Comparison of ENCODE assay signal across 12 cellular contexts in the genomic region with DNA sequence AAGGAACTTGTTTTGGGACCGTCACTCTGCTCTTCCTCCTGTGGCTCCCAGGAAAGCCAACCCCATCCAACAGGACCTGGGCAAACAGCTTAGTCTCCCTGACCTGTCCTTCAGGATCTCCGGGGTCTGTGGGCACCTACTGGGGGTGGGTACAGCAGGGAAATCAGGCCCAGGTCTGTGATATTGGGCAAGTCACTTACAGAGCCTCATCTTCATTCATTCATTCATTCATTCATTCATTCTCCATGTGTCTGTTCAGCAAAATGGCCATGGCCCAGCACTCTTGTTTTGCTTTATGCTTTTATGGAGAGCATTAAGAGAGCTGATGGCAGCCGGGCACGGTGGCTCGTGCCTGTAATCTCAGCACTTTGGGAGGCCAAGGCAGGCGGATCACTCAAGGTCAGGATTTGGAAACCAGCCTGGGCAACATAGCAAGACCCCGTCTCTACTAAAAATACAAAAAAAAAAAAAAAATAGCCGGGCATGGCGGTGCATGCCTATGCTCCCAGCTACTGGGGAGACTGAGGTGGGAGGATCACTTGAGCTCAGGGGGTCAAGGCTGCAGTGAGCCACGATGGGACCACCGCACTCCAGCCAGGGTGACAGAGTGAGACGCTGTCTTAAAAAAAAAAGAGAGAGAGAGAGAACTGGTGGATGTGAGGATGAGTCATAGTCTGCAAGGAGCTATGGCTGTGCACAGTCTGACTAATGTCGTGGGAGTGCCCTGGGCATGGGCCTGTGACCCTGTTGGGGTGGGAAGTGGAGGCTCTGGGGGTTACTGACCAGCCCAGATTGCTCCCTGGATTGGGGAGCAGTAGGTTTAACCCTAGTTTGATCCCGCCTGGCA. TPM values are rescaled to one million over a fixed set of nuclear protein-coding genes. Genes with fewer than 3 reads are reported as not detected.
DNase-seq lines count a peak whose midpoint lies in the region; ATAC-seq and TF ChIP-seq lines count a peak whose summit lies in the region.
"Had no signal": no experiment of that assay in that cellular context is flagged by ENCODE, and none has a peak within 500 bp of the region (broad histone marks: within the 10 kb centered on the region; RNA-seq: fewer than 3 reads in every experiment).

No MANE protein-coding gene starts in this region.

- H3F3A ChIP-seq in PC-3 (ENCODE audit: low read length, unreplicated experiment): no peaks in the 10 kb centered on the region

- POLR2A ChIA-PET in PC-3 (lab: Charles Lee; ENCODE audit: unreplicated experiment): interaction anchor here (0.6 kb wide), 1 partner anchor 17 kb away, joined by 5 read pairs; no protein-coding TSS in a partner anchor

- H3K4me2 ChIP-seq in PC-3 (ENCODE audit: low read length): peak overlapping the region; percentile 66
- H3K4me2 ChIP-seq: BLaER1 had no signal

- DNase-seq in activated CD8-positive, alpha-beta memory T cell treated with anti-CD3 and anti-CD28 coated beads, Interleukin-2, amount 10 ng/mL, durations not matched to agents 7 days and 5 days: no peak
- no peak for DNase-seq in activated CD8-positive, alpha-beta memory T cell treated with anti-CD3 and anti-CD28 coated beads, Interleukin-2, amount 50 U/mL, for 4 hours
- DNase-seq in PC-3 (peak; percentile 78), epithelial cell of prostate (ENCODE audit: low read depth, low spot score) (peak; percentile 57), mesothelial cell of epicardium (ENCODE audit: low spot score in 2 of 2, unreplicated experiment in 2 of 2) (no peak)
- DNase-seq: heart left ventricle, NCI-H187 treated with DMSO at 0.1 percent for 48 hours had no signal

- no peak overlapping the region for H3K27ac Mint-ChIP-seq in activated CD8-positive, alpha-beta memory T cell treated with anti-CD3 and anti-CD28 coated beads, Interleukin-2, amount 10 ng/mL, durations not matched to agents 7 days and 5 days
- no peak overlapping the region for H3K27ac Mint-ChIP-seq in stimulated activated memory B cell treated with anti-CD40 and anti-IgM and Interleukin-4, amounts not matched to agents 10 μg/mL and 1 μg/mL and 100 μg/mL, for 72 hours
- no peak overlapping the region for H3K27ac Mint-ChIP-seq in mesothelial cell of epicardium

- no peak for TF ChIP-seq CTCF in PC-3 (conservative IDR thresholded peaks at IDR 0.05; ENCODE audit: low read depth, low read length)
- no peak for TF ChIP-seq CTCF in mesothelial cell of epicardium (IDR thresholded peaks at IDR 0.05; ENCODE audit: unreplicated experiment)

- no peaks in the 10 kb centered on the region for H3K9me3 Mint-ChIP-seq in activated CD8-positive, alpha-beta memory T cell treated with anti-CD3 and anti-CD28 coated beads, Interleukin-2, amount 10 ng/mL, durations not matched to agents 7 days and 5 days (ENCODE audit: low read depth)
- H3K9me3 Mint-ChIP-seq in stimulated activated memory B cell treated with anti-CD40 and anti-IgM and Interleukin-4, amounts not matched to agents 10 μg/mL and 1 μg/mL and 100 μg/mL, for 72 hours: no peaks in the 10 kb centered on the region
- no peaks in the 10 kb centered on the region for H3K9me3 Mint-ChIP-seq in mesothelial cell of epicardium
- H3K9me3 Mint-ChIP-seq: neural crest cell had no signal

- peak overlapping the region; percentile 78 for H3K27ac ChIP-seq in PC-3 (ENCODE audit: low read length)
- no peak overlapping the region for H3K27ac ChIP-seq in epithelial cell of prostate
- H3K27ac ChIP-seq: BLaER1, heart left ventricle had no signal

- H2AFZ ChIP-seq in PC-3 (ENCODE audit: low read length): no peak overlapping the region

- H3K9me3 ChIP-seq in PC-3 (ENCODE audit: low read length): no peaks in the 10 kb centered on the region
- H3K9me3 ChIP-seq: heart left ventricle had no signal

- no peaks in the 10 kb centered on the region for H4K20me1 ChIP-seq in PC-3 (ENCODE audit: low read length)

- CTCF ChIA-PET in activated CD8-positive, alpha-beta memory T cell treated with anti-CD3 and anti-CD28 coated beads, Interleukin-2, amount 10 ng/mL, durations not matched to agents 7 days and 5 days (lab: Charles Lee): interaction anchor here (0.6 kb wide), 1 partner anchor 64 kb away, joined by 4 read pairs; no protein-coding TSS in a partner anchor
- CTCF ChIA-PET in PC-3 (lab: Charles Lee): interaction anchor here (0.6 to 0.7 kb wide), 2 partner anchors 57 to 71 kb away, joined by 3 to 4 read pairs; no protein-coding TSS in a partner anchor

- BruUV-seq in PC-3 (replicated peaks; lab: Mats Ljungman, UMichigan): no TSS peak

- H3K79me2 ChIP-seq in PC-3 (ENCODE audit: low read length): no peaks in the 10 kb centered on the region

- H3K9me2 ChIP-seq in PC-3 (replicated peaks; ENCODE audit: low read length): no peaks in the 10 kb centered on the region

- ATAC-seq in activated CD8-positive, alpha-beta memory T cell treated with anti-CD3 and anti-CD28 coated beads, Interleukin-2, amount 10 ng/mL, durations not matched to agents 7 days and 5 days: peak; percentile 39
- peak; percentile 98 for ATAC-seq in PC-3
- ATAC-seq in stimulated activated memory B cell treated with anti-CD40 and anti-IgM and Interleukin-4, amounts not matched to agents 10 μg/mL and 1 μg/mL and 100 μg/mL, for 72 hours: peak; percentile 63
- ATAC-seq in HG02840 (IDR thresholded peaks at IDR 0.05; ENCODE audit: low FRiP score, unreplicated experiment): no peak
- ATAC-seq in GM19035 (IDR thresholded peaks at IDR 0.05; ENCODE audit: unreplicated experiment): no peak

- H3K27me3 Mint-ChIP-seq in activated CD8-positive, alpha-beta memory T cell treated with anti-CD3 and anti-CD28 coated beads, Interleukin-2, amount 10 ng/mL, durations not matched to agents 7 days and 5 days: no peaks in the 10 kb centered on the region
- no peaks in the 10 kb centered on the region for H3K27me3 Mint-ChIP-seq in stimulated activated memory B cell treated with anti-CD40 and anti-IgM and Interleukin-4, amounts not matched to agents 10 μg/mL and 1 μg/mL and 100 μg/mL, for 72 hours
- no peaks in the 10 kb centered on the region for H3K27me3 Mint-ChIP-seq in mesothelial cell of epicardium (ENCODE audit: low read depth)

- H3K36me3 Mint-ChIP-seq in activated CD8-positive, alpha-beta memory T cell treated with anti-CD3 and anti-CD28 coated beads, Interleukin-2, amount 10 ng/mL, durations not matched to agents 7 days and 5 days: no peaks in the 10 kb centered on the region
- H3K36me3 Mint-ChIP-seq in stimulated activated memory B cell treated with anti-CD40 and anti-IgM and Interleukin-4, amounts not matched to agents 10 μg/mL and 1 μg/mL and 100 μg/mL, for 72 hours: peaks cover 64% of the 10 kb centered on the region
- H3K36me3 Mint-ChIP-seq in mesothelial cell of epicardium: peaks cover 21% of the 10 kb centered on the region

- no peak overlapping the region for H3K4me3 ChIP-seq in PC-3 (ENCODE audit: low read length)
- H3K4me3 ChIP-seq: BLaER1, heart left ventricle had no signal

- H3K9ac ChIP-seq in PC-3 (ENCODE audit: low read length): peak overlapping the region; percentile 27; the same call in 1 of the 2 replicates
- H3K9ac ChIP-seq: BLaER1 had no signal

- H3K4me3 Mint-ChIP-seq in activated CD8-positive, alpha-beta memory T cell treated with anti-CD3 and anti-CD28 coated beads, Interleukin-2, amount 10 ng/mL, durations not matched to agents 7 days and 5 days: no peak overlapping the region
- H3K4me3 Mint-ChIP-seq in stimulated activated memory B cell treated with anti-CD40 and anti-IgM and Interleukin-4, amounts not matched to agents 10 μg/mL and 1 μg/mL and 100 μg/mL, for 72 hours: no peak overlapping the region
- H3K4me3 Mint-ChIP-seq in mesothelial cell of epicardium: no peak overlapping the region
- H3K4me3 Mint-ChIP-seq: neural crest cell had no signal

- H3K4me1 Mint-ChIP-seq in activated CD8-positive, alpha-beta memory T cell treated with anti-CD3 and anti-CD28 coated beads, Interleukin-2, amount 10 ng/mL, durations not matched to agents 7 days and 5 days: peaks cover 2% of the 10 kb centered on the region
- H3K4me1 Mint-ChIP-seq in stimulated activated memory B cell treated with anti-CD40 and anti-IgM and Interleukin-4, amounts not matched to agents 10 μg/mL and 1 μg/mL and 100 μg/mL, for 72 hours: peaks cover 13% of the 10 kb centered on the region
- H3K4me1 Mint-ChIP-seq in mesothelial cell of epicardium: no peaks in the 10 kb centered on the region
- H3K4me1 Mint-ChIP-seq: neural crest cell had no signal

- H3K27me3 ChIP-seq in PC-3 (ENCODE audit: low read length): no peaks in the 10 kb centered on the region
- H3K27me3 ChIP-seq: BLaER1, heart left ventricle had no signal

- no peaks in the 10 kb centered on the region for H3K36me3 ChIP-seq in PC-3 (ENCODE audit: low read depth, low read length)

- peaks cover 10% of the 10 kb centered on the region for H3K4me1 ChIP-seq in PC-3 (ENCODE audit: insufficient read depth, low read length)
- H3K4me1 ChIP-seq: heart left ventricle had no signal

- intact Hi-C loops in PC-3 (cut with micrococcal nuclease): no loop called here

RNA-seq across cellular contexts. Expression of gene CLIP2, which starts 54.3 kb away (rescaled TPM):
- total RNA-seq in activated CD8-positive, alpha-beta memory T cell treated with anti-CD3 and anti-CD28 coated beads, Interleukin-2, amount 10 ng/mL, durations not matched to agents 7 days and 5 days: 1 to 10 TPM; 1.9 to 4.6 TPM
- total RNA-seq in PC-3 (2014; rRNA removed): 26.2 and 33.8 TPM in 2 replicates
- 34.1 to 40.8 TPM (median 40.2 TPM) in 3 replicates for total RNA-seq in mesothelial cell of epicardium

Comparison
In these comparisons a context has a peak if more than half of its experiments do, and no peak if none do; other contexts are left out.
1. ATAC-seq: peak in activated CD8-positive, alpha-beta memory T cell treated with anti-CD3 and anti-CD28 coated beads, Interleukin-2, amount 10 ng/mL, durations not matched to agents 7 days and 5 days (single experiment), PC-3 (single experiment) and stimulated activated memory B cell treated with anti-CD40 and anti-IgM and Interleukin-4, amounts not matched to agents 10 μg/mL and 1 μg/mL and 100 μg/mL, for 72 hours (single experiment); none in HG02840 (single experiment) and GM19035 (single experiment).
2. DNase-seq: peak in PC-3 (single experiment) and epithelial cell of prostate (single experiment); none in activated CD8-positive, alpha-beta memory T cell treated with anti-CD3 and anti-CD28 coated beads, Interleukin-2, amount 10 ng/mL, durations not matched to agents 7 days and 5 days (single experiment), activated CD8-positive, alpha-beta memory T cell treated with anti-CD3 and anti-CD28 coated beads, Interleukin-2, amount 50 U/mL, for 4 hours (single experiment) and mesothelial cell of epicardium (0 of 2).